In genomic region chrX:119272882-119273806, GRCh38 we compare ENCODE assay signal across 8 cellular contexts. TPM values are rescaled to one million over a fixed set of nuclear protein-coding genes. Genes with fewer than 3 reads are reported as not detected.
DNase-seq lines count a peak whose midpoint lies in the region; ATAC-seq, FAIRE-seq and TF ChIP-seq lines count a peak whose summit lies in the region.

No MANE protein-coding gene starts in this region.

- no peak overlapping the region for H3K18ac ChIP-seq in mesenchymal stem cell (ENCODE audit: low read depth in 1 of 2, low read length in 2 of 2)

- TF ChIP-seq EP300 in suprapubic skin (IDR thresholded peaks at IDR 0.05), result no peak

- H3K4me3 ChIP-seq in mesenchymal stem cell (ENCODE audit: insufficient read depth in 1 of 2, low read depth in 1 of 2, low read length in 2 of 2) (peak overlapping the region in 1 of 2 experiments; percentile 59), suprapubic skin (peak overlapping the region; percentile 14)

- DNase-seq in GM18507 (ENCODE audit: extremely low spot score, insufficient read length, low read depth) (peak; percentile 32), dermis blood vessel endothelial cell (peak; percentile 57), mesenchymal stem cell (peak; percentile 17), suprapubic skin (ENCODE audit: low spot score in 2 of 2) (no peak), NCI-H69 (lab: John Stamatoyannopoulos, UW) (no peak), superior temporal gyrus (ENCODE audit: extremely low spot score) (no peak)
- peak; percentile 38 for DNase-seq in activated CD4-positive, alpha-beta T cell treated with anti-CD3 and anti-CD28 coated beads, Interleukin-2, amount 50 U/mL, for 1 hour

- H3K23ac ChIP-seq in mesenchymal stem cell (ENCODE audit: low read length in 2 of 2), result no peak overlapping the region

- H3K36me3 ChIP-seq in mesenchymal stem cell (ENCODE audit: control insufficient read depth in 1 of 2, insufficient read depth in 2 of 2, low read depth in 1 of 2, low read length in 2 of 2), result no peaks in the 10 kb centered on the region
- no peaks in the 10 kb centered on the region for H3K36me3 ChIP-seq in suprapubic skin

- no peak overlapping the region for H3K4ac ChIP-seq in mesenchymal stem cell (ENCODE audit: low read depth in 1 of 2, low read length in 2 of 2)

- H3K9ac ChIP-seq in mesenchymal stem cell (ENCODE audit: low read length), result no peak overlapping the region

- no peak for FAIRE-seq in GM18507 (lab: Jason Lieb, UNC)

- no peak overlapping the region for H3K27ac ChIP-seq in mesenchymal stem cell (ENCODE audit: low read length, poor library complexity, severe bottlenecking)
- no peak overlapping the region for H3K27ac ChIP-seq in suprapubic skin

- no peak overlapping the region for H2BK12ac ChIP-seq in mesenchymal stem cell (ENCODE audit: low read length in 2 of 2)

- no peak for ATAC-seq in HG03045 (IDR thresholded peaks at IDR 0.05; ENCODE audit: unreplicated experiment)

- no peak overlapping the region for H3K14ac ChIP-seq in mesenchymal stem cell (ENCODE audit: low read length in 2 of 2)

- no peak for TF ChIP-seq CTCF in suprapubic skin (IDR thresholded peaks at IDR 0.05)

- H3K4me1 ChIP-seq in mesenchymal stem cell (ENCODE audit: control insufficient read depth, insufficient read depth, low read depth, low read length) (peaks cover 4% of the 10 kb centered on the region), suprapubic skin (peaks cover 4% of the 10 kb centered on the region)

- no peaks in the 10 kb centered on the region for H3K79me1 ChIP-seq in mesenchymal stem cell (replicated peaks; ENCODE audit: low read length, poor library complexity, severe bottlenecking)

- no peak overlapping the region for H4K91ac ChIP-seq in mesenchymal stem cell (ENCODE audit: low read length)

- no peak overlapping the region for H2BK15ac ChIP-seq in mesenchymal stem cell (ENCODE audit: low read depth, poor library complexity, severe bottlenecking)

- WGBS in mesenchymal stem cell, result 18% methylated on average over 69 of the region's 83 CpGs
- 57% methylated on average over 38 of the region's 83 CpGs for WGBS in suprapubic skin

- H4K8ac ChIP-seq in mesenchymal stem cell (ENCODE audit: low read length), result no peak overlapping the region

- H2BK5ac ChIP-seq in mesenchymal stem cell (ENCODE audit: low read depth, low read length, poor library complexity, severe bottlenecking), result no peak overlapping the region

- H3K27me3 ChIP-seq in mesenchymal stem cell (ENCODE audit: control insufficient read depth in 1 of 2, insufficient read depth in 1 of 2, low read length in 2 of 2) (peaks cover 13 to 40% of the 10 kb centered on the region in 2 experiments), suprapubic skin (peaks cover 4% of the 10 kb centered on the region)

- H3K4me2 ChIP-seq in mesenchymal stem cell (ENCODE audit: low read length, poor library complexity, severe bottlenecking), result no peak overlapping the region

- no peak overlapping the region for H2AK5ac ChIP-seq in mesenchymal stem cell (ENCODE audit: low read length, severe bottlenecking)

- TF ChIP-seq POLR2A in suprapubic skin (IDR thresholded peaks at IDR 0.05), result no peak

- H3K9me3 ChIP-seq in mesenchymal stem cell (ENCODE audit: control insufficient read depth, low read length), result peaks cover 3% of the 10 kb centered on the region
- no peaks in the 10 kb centered on the region for H3K9me3 ChIP-seq in suprapubic skin

- H2BK120ac ChIP-seq in mesenchymal stem cell (ENCODE audit: low read depth, low read length), result no peak overlapping the region

- H2AFZ ChIP-seq in mesenchymal stem cell (ENCODE audit: low read depth, low read length), result no peak overlapping the region

RNA-seq across cellular contexts. Expression of gene PGRMC1, which starts 37.1 kb away (rescaled TPM):
- total RNA-seq in dermis blood vessel endothelial cell, result 105 and 139 TPM in 2 replicates
- 85.4 TPM for polyA plus RNA-seq in mesenchymal stem cell (2013, experiment 1 of 2)
- 87.5 TPM for polyA plus RNA-seq in mesenchymal stem cell (2013, experiment 2 of 2)
- 10 to 100 TPM; 56.8 to 92.7 (median 77.2) TPM for total RNA-seq in suprapubic skin

Comparison
In these comparisons a context has a peak if more than half of its experiments do, and no peak if none do; other contexts are left out.
1. DNase-seq: peak in GM18507 (single experiment), activated CD4-positive, alpha-beta T cell treated with anti-CD3 and anti-CD28 coated beads, Interleukin-2, amount 50 U/mL, for 1 hour (single experiment), dermis blood vessel endothelial cell (single experiment) and mesenchymal stem cell (single experiment); none in suprapubic skin (0 of 2), NCI-H69 (single experiment) and superior temporal gyrus (single experiment).